9 cellular contexts compared by ENCODE assay signal in the genomic region with DNA sequence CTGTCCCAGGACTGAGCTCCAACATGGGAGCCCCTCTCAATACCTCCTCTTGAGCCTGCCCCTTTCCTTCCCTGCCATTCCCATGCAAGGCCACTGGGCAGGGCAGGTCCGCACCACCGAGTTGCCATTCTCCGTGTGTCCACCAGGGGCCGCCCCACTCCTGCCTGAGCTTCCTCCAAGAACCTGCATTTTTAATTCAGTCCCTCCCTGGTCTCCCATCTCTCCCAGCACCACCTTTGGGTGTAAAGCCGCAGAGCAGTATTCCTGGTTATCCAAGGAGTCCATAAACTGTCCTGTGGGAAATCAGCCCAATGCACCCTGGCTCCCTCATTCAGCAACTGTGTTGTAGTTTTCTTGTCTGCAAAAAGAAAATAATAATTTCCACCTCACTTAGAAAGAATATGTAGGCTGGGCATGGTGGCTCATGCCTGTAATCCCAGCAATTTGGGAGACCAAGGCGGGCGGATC. TPM values are rescaled to one million over a fixed set of nuclear protein-coding genes. Genes with fewer than 3 reads are reported as not detected.
A peak's percentile ranks its signal among the peaks of the same experiment; 100 is the strongest.
DNase-seq lines count a peak whose midpoint lies in the region; ATAC-seq and TF ChIP-seq lines count a peak whose summit lies in the region.
"Had no signal": no experiment of that assay in that cellular context is flagged by ENCODE, and none has a peak within 500 bp of the region (broad histone marks: within the 10 kb centered on the region; RNA-seq: fewer than 3 reads in every experiment).

No MANE protein-coding gene starts in this region.

- H3K4me2 ChIP-seq in parathyroid adenoma (ENCODE audit: low read length) = no peak overlapping the region
- H3K4me2 ChIP-seq: BLaER1 treated with 17β-estradiol and CSF1 and Interleukin-3, amounts not matched to agents 10 nM and 100 nM had no signal

- CTCF ChIA-PET in activated naive CD4-positive, alpha-beta T cell treated with anti-CD3 and anti-CD28 coated beads for 36 hours (lab: Charles Lee) = interaction anchor here (0.6 to 10.2 kb wide), 34 partner anchors 9 to 274 kb away, joined by 3 to 79 read pairs (median 5); no protein-coding TSS in a partner anchor

- no peaks in the 10 kb centered on the region for H3K9me3 Mint-ChIP-seq in activated naive CD4-positive, alpha-beta T cell treated with anti-CD3 and anti-CD28 coated beads for 36 hours
- H3K9me3 Mint-ChIP-seq in type B pancreatic cell = no peaks in the 10 kb centered on the region

- no peaks in the 10 kb centered on the region for H3K9me3 ChIP-seq in parathyroid adenoma (ENCODE audit: control insufficient read depth, low read length)
- H3K9me3 ChIP-seq: BLaER1 treated with 17β-estradiol and CSF1 and Interleukin-3, amounts not matched to agents 10 nM and 100 nM had no signal

- no peaks in the 10 kb centered on the region for H3K4me1 ChIP-seq in parathyroid adenoma

- H3K79me2 ChIP-seq in parathyroid adenoma = no peaks in the 10 kb centered on the region

- peak; percentile 98 for TF ChIP-seq CTCF in parathyroid adenoma (IDR thresholded peaks at IDR 0.05)
- TF ChIP-seq CTCF in type B pancreatic cell (conservative IDR thresholded peaks at IDR 0.05) = peak; percentile 99

- no peak overlapping the region for H3K27ac ChIP-seq in parathyroid adenoma
- H3K27ac ChIP-seq: BLaER1 treated with 17β-estradiol and CSF1 and Interleukin-3, amounts not matched to agents 10 nM and 100 nM had no signal

- intact Hi-C loops in activated naive CD4-positive, alpha-beta T cell treated with anti-CD3 and anti-CD28 coated beads for 36 hours (cut with micrococcal nuclease) = loop anchor here (1.0 to 2.0 kb wide), 6 partner anchors 34 to 370 kb away; a partner anchor contains a TSS

- ATAC-seq in GM19438 (IDR thresholded peaks at IDR 0.05; ENCODE audit: low read depth, unreplicated experiment) = peak; percentile 71

- peak; percentile 86 for DNase-seq in A172 (ENCODE audit: low spot score)
- DNase-seq in NCI-H1417 (lab: John Stamatoyannopoulos, UW) = peak; percentile 74 to 89 (median 78)
- peak; percentile 66 for DNase-seq in SKM-1 (lab: John Stamatoyannopoulos, UW; ENCODE audit: unreplicated experiment)
- peak; percentile 90 for DNase-seq in activated naive CD4-positive, alpha-beta T cell treated with anti-CD3 and anti-CD28 coated beads for 36 hours
- DNase-seq in glomerular endothelial cell (ENCODE audit: extremely low read depth, low read depth, low spot score) = peak; percentile 41
- peak; percentile 93 for DNase-seq in type B pancreatic cell (ENCODE audit: extremely low spot score, unreplicated experiment)

- peaks cover 4% of the 10 kb centered on the region for H3K27me3 Mint-ChIP-seq in activated naive CD4-positive, alpha-beta T cell treated with anti-CD3 and anti-CD28 coated beads for 36 hours (ENCODE audit: low read depth)
- no peaks in the 10 kb centered on the region for H3K27me3 Mint-ChIP-seq in type B pancreatic cell

- no peak overlapping the region for H3K4me3 Mint-ChIP-seq in activated naive CD4-positive, alpha-beta T cell treated with anti-CD3 and anti-CD28 coated beads for 36 hours
- H3K4me3 Mint-ChIP-seq in type B pancreatic cell = no peak overlapping the region

- no peaks in the 10 kb centered on the region for H3K27me3 ChIP-seq in parathyroid adenoma (ENCODE audit: control insufficient read depth, insufficient read depth, low read length)
- H3K27me3 ChIP-seq: BLaER1 treated with 17β-estradiol and CSF1 and Interleukin-3, amounts not matched to agents 10 nM and 100 nM had no signal

- no peaks in the 10 kb centered on the region for H3K36me3 Mint-ChIP-seq in activated naive CD4-positive, alpha-beta T cell treated with anti-CD3 and anti-CD28 coated beads for 36 hours (ENCODE audit: low read depth)
- no peaks in the 10 kb centered on the region for H3K36me3 Mint-ChIP-seq in type B pancreatic cell

- peaks cover 21% of the 10 kb centered on the region for H3K4me1 Mint-ChIP-seq in activated naive CD4-positive, alpha-beta T cell treated with anti-CD3 and anti-CD28 coated beads for 36 hours (ENCODE audit: low read depth)
- H3K4me1 Mint-ChIP-seq in type B pancreatic cell (ENCODE audit: unreplicated experiment) = peaks cover 24% of the 10 kb centered on the region

- no peaks in the 10 kb centered on the region for H3K36me3 ChIP-seq in parathyroid adenoma (ENCODE audit: control insufficient read depth, insufficient read depth, low read length)
- H3K36me3 ChIP-seq: BLaER1 treated with 17β-estradiol and CSF1 and Interleukin-3, amounts not matched to agents 10 nM and 100 nM had no signal

- H2AFZ ChIP-seq in parathyroid adenoma = peak overlapping the region; percentile 42

- no peak overlapping the region for H3K27ac Mint-ChIP-seq in activated naive CD4-positive, alpha-beta T cell treated with anti-CD3 and anti-CD28 coated beads for 36 hours
- peak overlapping the region; percentile 37 for H3K27ac Mint-ChIP-seq in type B pancreatic cell

- no peak overlapping the region for H3K4me3 ChIP-seq in parathyroid adenoma (ENCODE audit: low read depth, low read length)
- H3K4me3 ChIP-seq: BLaER1 treated with 17β-estradiol and CSF1 and Interleukin-3, amounts not matched to agents 10 nM and 100 nM had no signal

- no peak overlapping the region for H3K9ac ChIP-seq in parathyroid adenoma
- H3K9ac ChIP-seq: BLaER1 treated with 17β-estradiol and CSF1 and Interleukin-3, amounts not matched to agents 10 nM and 100 nM had no signal

RNA-seq across cellular contexts. Expression of a gene that starts 15.9 kb away (rescaled TPM):
- not detected in 2 replicates for total RNA-seq in A172 (2014; rRNA removed; shearing (Covaris generic))
- not detected for total RNA-seq in activated naive CD4-positive, alpha-beta T cell treated with anti-CD3 and anti-CD28 coated beads for 36 hours
- total RNA-seq in glomerular endothelial cell (not detected in 2 replicates), type B pancreatic cell (ENCODE audit: low replicate concordance) (0.90 TPM in 1 of 2 replicates, not detected in the other)

RNA-seq across cellular contexts. Expression of a gene that starts 52.2 kb away (rescaled TPM):
- total RNA-seq in A172 (2014; rRNA removed; shearing (Covaris generic)) = not detected in 2 replicates
- not detected for total RNA-seq in activated naive CD4-positive, alpha-beta T cell treated with anti-CD3 and anti-CD28 coated beads for 36 hours
- not detected in 2 replicates for total RNA-seq in glomerular endothelial cell
- total RNA-seq in type B pancreatic cell (ENCODE audit: low replicate concordance) = 1.7 TPM in 1 of 2 replicates, not detected in the other

Comparison
In these comparisons a context has a peak if more than half of its experiments do, and no peak if none do; other contexts are left out.
1. DNase-seq: peak in every context shown above with its lines; median percentile 93 in type B pancreatic cell; 90 in activated naive CD4-positive, alpha-beta T cell treated with anti-CD3 and anti-CD28 coated beads for 36 hours; 86 in A172; 78 in NCI-H1417; 66 in SKM-1; 41 in glomerular endothelial cell.